Comparison of ENCODE assay signal across 8 cellular contexts in genomic region chr1:45584351-45585109, GRCh38. TPM values are rescaled to one million over a fixed set of nuclear protein-coding genes. Genes with fewer than 3 reads are reported as not detected.
DNase-seq lines count a peak whose midpoint lies in the region; ATAC-seq and TF ChIP-seq lines count a peak whose summit lies in the region.

No MANE protein-coding gene starts in this region.

- peak; percentile 90 for DNase-seq in NCI-H446 treated with DMSO at 0.1 percent for 48 hours (lab: John Stamatoyannopoulos, UW)
- DNase-seq in activated CD4-positive, CD25-positive, alpha-beta regulatory T cell treated with anti-CD3 and anti-CD28 coated beads, Interleukin-2, amount 50 U/mL, for 72 hours, result peak; percentile 85
- peak; percentile 84 for DNase-seq in cerebellar cortex (ENCODE audit: low spot score)
- no peak for DNase-seq in kidney epithelial cell (ENCODE audit: low read depth)
- peak; percentile 75 to 80 for DNase-seq in stimulated activated CD4-positive, alpha-beta T cell treated with anti-CD3 and anti-CD28 coated beads, Interleukin-15, amount 100 ng/mL, for 1 hour (ENCODE audit: low read depth in 1 of 2, low spot score in 1 of 2)

- H3K36me3 ChIP-seq in kidney epithelial cell (ENCODE audit: control insufficient read depth, insufficient read depth, low read length), result no peaks in the 10 kb centered on the region

- peak overlapping the region; percentile 97 for H3K27ac ChIP-seq in 22Rv1

- TF ChIP-seq CTCF in 22Rv1 (IDR thresholded peaks at IDR 0.05) (peak; percentile 33; the same call in 1 of the 2 replicates), kidney epithelial cell (IDR thresholded peaks at IDR 0.05; ENCODE audit: insufficient read depth, low read length, poor library complexity, severe bottlenecking) (no peak)

- no peaks in the 10 kb centered on the region for H3K27me3 ChIP-seq in kidney epithelial cell (ENCODE audit: control insufficient read depth, insufficient read depth, low read length)

- ATAC-seq in GM18868 (IDR thresholded peaks at IDR 0.05; ENCODE audit: unreplicated experiment), result peak; percentile 26
- peak; percentile 43 for ATAC-seq in HG03280 (IDR thresholded peaks at IDR 0.05; ENCODE audit: unreplicated experiment)

- peak overlapping the region; percentile 78 for H3K4me3 ChIP-seq in kidney epithelial cell (ENCODE audit: low read depth, low read length)

RNA-seq across cellular contexts. Expression of gene NASP, which starts 0.7 kb away (rescaled TPM):
- 41.8 and 45.3 TPM in 2 replicates for total RNA-seq in kidney epithelial cell

RNA-seq across cellular contexts. Expression of gene AKR1A1, which starts 33.9 kb away (rescaled TPM):
- total RNA-seq in kidney epithelial cell, result 137 and 158 TPM in 2 replicates

RNA-seq across cellular contexts. Expression of gene CCDC17, which starts 39.3 kb away (rescaled TPM):
- 0.33 and 1.3 TPM in 2 replicates for total RNA-seq in kidney epithelial cell
